ENCODE assay signal across 1 cellular context in the genomic region with DNA sequence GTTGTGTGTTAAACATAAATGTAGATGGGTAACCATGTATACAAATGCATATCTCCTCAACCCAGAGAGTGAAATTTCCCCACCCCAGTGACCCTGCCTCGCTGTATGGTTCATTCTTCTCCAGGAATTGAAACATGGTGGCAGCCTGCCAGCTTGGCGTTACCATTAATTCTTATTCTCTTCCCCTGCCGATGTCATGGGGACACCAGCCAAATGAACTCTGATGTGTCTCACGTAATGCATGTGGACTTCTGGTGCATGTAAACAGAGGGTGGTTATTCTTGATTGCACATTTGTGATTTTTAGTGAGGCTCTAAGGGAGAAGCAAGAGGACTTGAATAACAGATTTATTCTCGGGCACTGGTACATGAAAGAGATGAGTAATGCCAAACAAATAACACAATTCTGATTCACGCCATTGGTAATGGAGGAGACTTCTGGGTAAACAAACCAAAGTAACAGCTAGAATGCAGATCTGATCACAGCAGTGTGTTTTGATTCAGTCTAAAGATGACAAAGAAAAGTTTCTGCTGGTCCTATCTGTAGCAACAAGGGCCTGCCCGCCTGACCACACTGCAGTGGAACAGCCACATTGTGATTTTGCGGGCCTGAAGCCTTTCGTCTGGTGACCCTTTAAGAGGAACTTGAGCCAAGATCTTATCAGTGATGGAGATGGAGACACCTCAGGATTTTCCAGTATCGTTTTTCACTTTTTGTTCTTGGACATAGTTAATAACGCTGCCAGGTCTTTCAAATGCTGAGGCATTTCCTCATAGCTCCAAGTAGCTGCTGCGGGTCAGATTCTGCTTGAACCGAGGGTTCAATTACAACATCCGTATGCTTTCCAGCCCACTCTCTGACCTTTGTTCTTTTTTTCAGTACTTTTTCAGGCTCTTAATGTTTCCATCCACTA.
TF ChIP-seq lines count a peak whose summit lies in the region.

No MANE protein-coding gene starts in this region.

TF ChIP-seq in HepG2, 621 proteins besides CTCF, POLR2A, EP300 and RAD21 (continued from another document and continues in another):
- peak; percentile 23; the same call in 1 of the 2 replicates for TF ChIP-seq ZNF12 (CRISPR knock-in tag; IDR thresholded peaks at IDR 0.05)
- peak; percentile 85; the same call in 1 of the 2 replicates for TF ChIP-seq JUNB (CRISPR knock-in tag; IDR thresholded peaks at IDR 0.05; ENCODE audit: borderline replicate concordance)
- peak; percentile 18; the same call in 1 of the 2 replicates for TF ChIP-seq SP140L (CRISPR knock-in tag; IDR thresholded peaks at IDR 0.05; ENCODE audit: borderline replicate concordance)
- peak; percentile 80 for TF ChIP-seq ELF3 (CRISPR knock-in tag; IDR thresholded peaks at IDR 0.05)
- TF ChIP-seq ESRRA (CRISPR knock-in tag; IDR thresholded peaks at IDR 0.05; ENCODE audit: low read depth), result no peak
- TF ChIP-seq RAD51 (IDR thresholded peaks at IDR 0.05; ENCODE audit: borderline replicate concordance), result no peak
- TF ChIP-seq, protein P1, sequence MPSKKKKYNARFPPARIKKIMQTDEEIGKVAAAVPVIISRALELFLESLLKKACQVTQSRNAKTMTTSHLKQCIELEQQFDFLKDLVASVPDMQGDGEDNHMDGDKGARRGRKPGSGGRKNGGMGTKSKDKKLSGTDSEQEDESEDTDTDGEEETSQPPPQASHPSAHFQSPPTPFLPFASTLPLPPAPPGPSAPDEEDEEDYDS (CRISPR knock-in tag; IDR thresholded peaks at IDR 0.05), result peak; percentile 60
- peak; percentile 1 for TF ChIP-seq ERF (CRISPR knock-in tag; IDR thresholded peaks at IDR 0.05)
- TF ChIP-seq ZMYM4 (CRISPR knock-in tag; IDR thresholded peaks at IDR 0.05), result no peak
- no peak for TF ChIP-seq U2AF1 (optimal IDR thresholded peaks at IDR 0.05; ENCODE audit: low read depth, low read length)
- TF ChIP-seq, protein P2, sequence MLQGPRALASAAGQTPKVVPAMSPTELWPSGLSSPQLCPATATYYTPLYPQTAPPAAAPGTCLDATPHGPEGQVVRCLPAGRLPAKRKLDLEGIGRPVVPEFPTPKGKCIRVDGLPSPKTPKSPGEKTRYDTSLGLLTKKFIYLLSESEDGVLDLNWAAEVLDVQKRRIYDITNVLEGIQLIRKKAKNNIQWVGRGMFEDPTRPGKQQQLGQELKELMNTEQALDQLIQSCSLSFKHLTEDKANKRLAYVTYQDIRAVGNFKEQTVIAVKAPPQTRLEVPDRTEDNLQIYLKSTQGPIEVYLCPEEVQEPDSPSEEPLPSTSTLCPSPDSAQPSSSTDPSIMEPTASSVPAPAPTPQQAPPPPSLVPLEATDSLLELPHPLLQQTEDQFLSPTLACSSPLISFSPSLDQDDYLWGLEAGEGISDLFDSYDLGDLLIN (CRISPR knock-in tag; IDR thresholded peaks at IDR 0.05; ENCODE audit: borderline replicate concordance), result no peak
- TF ChIP-seq, protein P3, sequence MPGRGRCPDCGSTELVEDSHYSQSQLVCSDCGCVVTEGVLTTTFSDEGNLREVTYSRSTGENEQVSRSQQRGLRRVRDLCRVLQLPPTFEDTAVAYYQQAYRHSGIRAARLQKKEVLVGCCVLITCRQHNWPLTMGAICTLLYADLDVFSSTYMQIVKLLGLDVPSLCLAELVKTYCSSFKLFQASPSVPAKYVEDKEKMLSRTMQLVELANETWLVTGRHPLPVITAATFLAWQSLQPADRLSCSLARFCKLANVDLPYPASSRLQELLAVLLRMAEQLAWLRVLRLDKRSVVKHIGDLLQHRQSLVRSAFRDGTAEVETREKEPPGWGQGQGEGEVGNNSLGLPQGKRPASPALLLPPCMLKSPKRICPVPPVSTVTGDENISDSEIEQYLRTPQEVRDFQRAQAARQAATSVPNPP (CRISPR knock-in tag; IDR thresholded peaks at IDR 0.05), result 0 out of 2 replicates have a peak, but pooled peaks have one; percentile 34
- no peak for TF ChIP-seq ZNF652 (CRISPR knock-in tag; IDR thresholded peaks at IDR 0.05; ENCODE audit: borderline replicate concordance, low read depth)
- TF ChIP-seq, protein P4, sequence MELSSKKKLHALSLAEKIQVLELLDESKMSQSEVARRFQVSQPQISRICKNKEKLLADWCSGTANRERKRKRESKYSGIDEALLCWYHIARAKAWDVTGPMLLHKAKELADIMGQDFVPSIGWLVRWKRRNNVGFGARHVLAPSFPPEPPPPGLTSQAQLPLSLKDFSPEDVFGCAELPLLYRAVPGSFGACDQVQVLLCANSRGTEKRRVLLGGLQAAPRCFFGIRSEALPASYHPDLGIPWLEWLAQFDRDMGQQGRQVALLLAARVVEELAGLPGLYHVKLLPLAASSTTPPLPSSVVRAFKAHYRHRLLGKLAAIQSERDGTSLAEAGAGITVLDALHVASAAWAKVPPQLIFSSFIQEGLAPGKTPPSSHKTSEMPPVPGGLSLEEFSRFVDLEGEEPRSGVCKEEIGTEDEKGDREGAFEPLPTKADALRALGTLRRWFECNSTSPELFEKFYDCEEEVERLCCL (CRISPR knock-in tag; IDR thresholded peaks at IDR 0.05; ENCODE audit: borderline replicate concordance), result no peak
- peak; percentile 56 for TF ChIP-seq NCOA2 (CRISPR knock-in tag; IDR thresholded peaks at IDR 0.05)
- peak; percentile 86 for TF ChIP-seq ZNF614 (CRISPR knock-in tag; IDR thresholded peaks at IDR 0.05; ENCODE audit: borderline replicate concordance)
- TF ChIP-seq, protein P5, sequence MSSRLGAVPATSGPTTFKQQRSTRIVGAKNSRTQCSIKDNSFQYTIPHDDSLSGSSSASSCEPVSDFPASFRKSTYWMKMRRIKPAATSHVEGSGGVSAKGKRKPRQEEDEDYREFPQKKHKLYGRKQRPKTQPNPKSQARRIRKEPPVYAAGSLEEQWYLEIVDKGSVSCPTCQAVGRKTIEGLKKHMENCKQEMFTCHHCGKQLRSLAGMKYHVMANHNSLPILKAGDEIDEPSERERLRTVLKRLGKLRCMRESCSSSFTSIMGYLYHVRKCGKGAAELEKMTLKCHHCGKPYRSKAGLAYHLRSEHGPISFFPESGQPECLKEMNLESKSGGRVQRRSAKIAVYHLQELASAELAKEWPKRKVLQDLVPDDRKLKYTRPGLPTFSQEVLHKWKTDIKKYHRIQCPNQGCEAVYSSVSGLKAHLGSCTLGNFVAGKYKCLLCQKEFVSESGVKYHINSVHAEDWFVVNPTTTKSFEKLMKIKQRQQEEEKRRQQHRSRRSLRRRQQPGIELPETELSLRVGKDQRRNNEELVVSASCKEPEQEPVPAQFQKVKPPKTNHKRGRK (CRISPR knock-in tag; IDR thresholded peaks at IDR 0.05), result no peak
- TF ChIP-seq, protein P6, sequence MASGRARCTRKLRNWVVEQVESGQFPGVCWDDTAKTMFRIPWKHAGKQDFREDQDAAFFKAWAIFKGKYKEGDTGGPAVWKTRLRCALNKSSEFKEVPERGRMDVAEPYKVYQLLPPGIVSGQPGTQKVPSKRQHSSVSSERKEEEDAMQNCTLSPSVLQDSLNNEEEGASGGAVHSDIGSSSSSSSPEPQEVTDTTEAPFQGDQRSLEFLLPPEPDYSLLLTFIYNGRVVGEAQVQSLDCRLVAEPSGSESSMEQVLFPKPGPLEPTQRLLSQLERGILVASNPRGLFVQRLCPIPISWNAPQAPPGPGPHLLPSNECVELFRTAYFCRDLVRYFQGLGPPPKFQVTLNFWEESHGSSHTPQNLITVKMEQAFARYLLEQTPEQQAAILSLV (CRISPR knock-in tag; IDR thresholded peaks at IDR 0.05; ENCODE audit: borderline replicate concordance), result 0 out of 2 replicates have a peak, but pooled peaks have one; percentile 23
- TF ChIP-seq GFI1 (CRISPR knock-in tag; IDR thresholded peaks at IDR 0.05; ENCODE audit: borderline replicate concordance), result peak; percentile 99
- TF ChIP-seq, protein P7, sequence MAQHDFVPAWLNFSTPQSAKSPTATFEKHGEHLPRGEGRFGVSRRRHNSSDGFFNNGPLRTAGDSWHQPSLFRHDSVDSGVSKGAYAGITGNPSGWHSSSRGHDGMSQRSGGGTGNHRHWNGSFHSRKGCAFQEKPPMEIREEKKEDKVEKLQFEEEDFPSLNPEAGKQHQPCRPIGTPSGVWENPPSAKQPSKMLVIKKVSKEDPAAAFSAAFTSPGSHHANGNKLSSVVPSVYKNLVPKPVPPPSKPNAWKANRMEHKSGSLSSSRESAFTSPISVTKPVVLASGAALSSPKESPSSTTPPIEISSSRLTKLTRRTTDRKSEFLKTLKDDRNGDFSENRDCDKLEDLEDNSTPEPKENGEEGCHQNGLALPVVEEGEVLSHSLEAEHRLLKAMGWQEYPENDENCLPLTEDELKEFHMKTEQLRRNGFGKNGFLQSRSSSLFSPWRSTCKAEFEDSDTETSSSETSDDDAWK (CRISPR knock-in tag; IDR thresholded peaks at IDR 0.05), result no peak
- TF ChIP-seq TARDBP (CRISPR knock-in tag; IDR thresholded peaks at IDR 0.05), result peak; percentile 62
- TF ChIP-seq, protein P8, sequence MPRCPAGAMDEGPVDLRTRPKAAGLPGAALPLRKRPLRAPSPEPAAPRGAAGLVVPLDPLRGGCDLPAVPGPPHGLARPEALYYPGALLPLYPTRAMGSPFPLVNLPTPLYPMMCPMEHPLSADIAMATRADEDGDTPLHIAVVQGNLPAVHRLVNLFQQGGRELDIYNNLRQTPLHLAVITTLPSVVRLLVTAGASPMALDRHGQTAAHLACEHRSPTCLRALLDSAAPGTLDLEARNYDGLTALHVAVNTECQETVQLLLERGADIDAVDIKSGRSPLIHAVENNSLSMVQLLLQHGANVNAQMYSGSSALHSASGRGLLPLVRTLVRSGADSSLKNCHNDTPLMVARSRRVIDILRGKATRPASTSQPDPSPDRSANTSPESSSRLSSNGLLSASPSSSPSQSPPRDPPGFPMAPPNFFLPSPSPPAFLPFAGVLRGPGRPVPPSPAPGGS (CRISPR knock-in tag; IDR thresholded peaks at IDR 0.05), result 0 out of 2 replicates have a peak, but pooled peaks have one; percentile 54
- TF ChIP-seq XRCC5 (optimal IDR thresholded peaks at IDR 0.05; ENCODE audit: low read length), result peak; percentile 59
- TF ChIP-seq, protein P9, sequence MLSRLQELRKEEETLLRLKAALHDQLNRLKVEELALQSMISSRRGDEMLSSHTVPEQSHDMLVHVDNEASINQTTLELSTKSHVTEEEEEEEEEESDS (CRISPR knock-in tag; IDR thresholded peaks at IDR 0.05; ENCODE audit: borderline replicate concordance), result peak; percentile 44; the same call in 1 of the 2 replicates
- TF ChIP-seq ZNF274 (CRISPR knock-in tag; IDR thresholded peaks at IDR 0.05), result no peak
- TF ChIP-seq ZNF839 (CRISPR knock-in tag; IDR thresholded peaks at IDR 0.05; ENCODE audit: borderline replicate concordance), result no peak
- TF ChIP-seq ZNF619 (CRISPR knock-in tag; IDR thresholded peaks at IDR 0.05), result no peak
- TF ChIP-seq, protein P10, sequence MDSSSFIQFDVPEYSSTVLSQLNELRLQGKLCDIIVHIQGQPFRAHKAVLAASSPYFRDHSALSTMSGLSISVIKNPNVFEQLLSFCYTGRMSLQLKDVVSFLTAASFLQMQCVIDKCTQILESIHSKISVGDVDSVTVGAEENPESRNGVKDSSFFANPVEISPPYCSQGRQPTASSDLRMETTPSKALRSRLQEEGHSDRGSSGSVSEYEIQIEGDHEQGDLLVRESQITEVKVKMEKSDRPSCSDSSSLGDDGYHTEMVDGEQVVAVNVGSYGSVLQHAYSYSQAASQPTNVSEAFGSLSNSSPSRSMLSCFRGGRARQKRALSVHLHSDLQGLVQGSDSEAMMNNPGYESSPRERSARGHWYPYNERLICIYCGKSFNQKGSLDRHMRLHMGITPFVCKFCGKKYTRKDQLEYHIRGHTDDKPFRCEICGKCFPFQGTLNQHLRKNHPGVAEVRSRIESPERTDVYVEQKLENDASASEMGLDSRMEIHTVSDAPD (CRISPR knock-in tag; IDR thresholded peaks at IDR 0.05), result peak; percentile 93
- TF ChIP-seq KDM5A (IDR thresholded peaks at IDR 0.05; ENCODE audit: borderline replicate concordance, low read length), result no peak
- TF ChIP-seq MTA3 (CRISPR knock-in tag; IDR thresholded peaks at IDR 0.05), result no peak
- TF ChIP-seq, protein P11, sequence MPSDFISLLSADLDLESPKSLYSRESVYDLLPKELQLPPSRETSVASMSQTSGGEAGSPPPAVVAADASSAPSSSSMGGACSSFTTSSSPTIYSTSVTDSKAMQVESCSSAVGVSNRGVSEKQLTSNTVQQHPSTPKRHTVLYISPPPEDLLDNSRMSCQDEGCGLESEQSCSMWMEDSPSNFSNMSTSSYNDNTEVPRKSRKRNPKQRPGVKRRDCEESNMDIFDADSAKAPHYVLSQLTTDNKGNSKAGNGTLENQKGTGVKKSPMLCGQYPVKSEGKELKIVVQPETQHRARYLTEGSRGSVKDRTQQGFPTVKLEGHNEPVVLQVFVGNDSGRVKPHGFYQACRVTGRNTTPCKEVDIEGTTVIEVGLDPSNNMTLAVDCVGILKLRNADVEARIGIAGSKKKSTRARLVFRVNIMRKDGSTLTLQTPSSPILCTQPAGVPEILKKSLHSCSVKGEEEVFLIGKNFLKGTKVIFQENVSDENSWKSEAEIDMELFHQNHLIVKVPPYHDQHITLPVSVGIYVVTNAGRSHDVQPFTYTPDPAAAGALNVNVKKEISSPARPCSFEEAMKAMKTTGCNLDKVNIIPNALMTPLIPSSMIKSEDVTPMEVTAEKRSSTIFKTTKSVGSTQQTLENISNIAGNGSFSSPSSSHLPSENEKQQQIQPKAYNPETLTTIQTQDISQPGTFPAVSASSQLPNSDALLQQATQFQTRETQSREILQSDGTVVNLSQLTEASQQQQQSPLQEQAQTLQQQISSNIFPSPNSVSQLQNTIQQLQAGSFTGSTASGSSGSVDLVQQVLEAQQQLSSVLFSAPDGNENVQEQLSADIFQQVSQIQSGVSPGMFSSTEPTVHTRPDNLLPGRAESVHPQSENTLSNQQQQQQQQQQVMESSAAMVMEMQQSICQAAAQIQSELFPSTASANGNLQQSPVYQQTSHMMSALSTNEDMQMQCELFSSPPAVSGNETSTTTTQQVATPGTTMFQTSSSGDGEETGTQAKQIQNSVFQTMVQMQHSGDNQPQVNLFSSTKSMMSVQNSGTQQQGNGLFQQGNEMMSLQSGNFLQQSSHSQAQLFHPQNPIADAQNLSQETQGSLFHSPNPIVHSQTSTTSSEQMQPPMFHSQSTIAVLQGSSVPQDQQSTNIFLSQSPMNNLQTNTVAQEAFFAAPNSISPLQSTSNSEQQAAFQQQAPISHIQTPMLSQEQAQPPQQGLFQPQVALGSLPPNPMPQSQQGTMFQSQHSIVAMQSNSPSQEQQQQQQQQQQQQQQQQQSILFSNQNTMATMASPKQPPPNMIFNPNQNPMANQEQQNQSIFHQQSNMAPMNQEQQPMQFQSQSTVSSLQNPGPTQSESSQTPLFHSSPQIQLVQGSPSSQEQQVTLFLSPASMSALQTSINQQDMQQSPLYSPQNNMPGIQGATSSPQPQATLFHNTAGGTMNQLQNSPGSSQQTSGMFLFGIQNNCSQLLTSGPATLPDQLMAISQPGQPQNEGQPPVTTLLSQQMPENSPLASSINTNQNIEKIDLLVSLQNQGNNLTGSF (CRISPR knock-in tag; IDR thresholded peaks at IDR 0.05), result no peak
- peak; percentile 57; the same call in 2 of the 3 replicates for TF ChIP-seq MXI1 (IDR thresholded peaks at IDR 0.05; ENCODE audit: borderline replicate concordance, low read depth, low read length)
- TF ChIP-seq, protein P12, sequence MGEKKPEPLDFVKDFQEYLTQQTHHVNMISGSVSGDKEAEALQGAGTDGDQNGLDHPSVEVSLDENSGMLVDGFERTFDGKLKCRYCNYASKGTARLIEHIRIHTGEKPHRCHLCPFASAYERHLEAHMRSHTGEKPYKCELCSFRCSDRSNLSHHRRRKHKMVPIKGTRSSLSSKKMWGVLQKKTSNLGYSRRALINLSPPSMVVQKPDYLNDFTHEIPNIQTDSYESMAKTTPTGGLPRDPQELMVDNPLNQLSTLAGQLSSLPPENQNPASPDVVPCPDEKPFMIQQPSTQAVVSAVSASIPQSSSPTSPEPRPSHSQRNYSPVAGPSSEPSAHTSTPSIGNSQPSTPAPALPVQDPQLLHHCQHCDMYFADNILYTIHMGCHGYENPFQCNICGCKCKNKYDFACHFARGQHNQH (CRISPR knock-in tag; IDR thresholded peaks at IDR 0.05), result peak; percentile 58
- TF ChIP-seq IRX3 (CRISPR knock-in tag; IDR thresholded peaks at IDR 0.05; ENCODE audit: borderline replicate concordance, low read depth), result no peak
- no peak for TF ChIP-seq ZNF224 (CRISPR knock-in tag; IDR thresholded peaks at IDR 0.05)
- TF ChIP-seq NFIB (CRISPR knock-in tag; IDR thresholded peaks at IDR 0.05; ENCODE audit: borderline replicate concordance), result no peak
- peak; percentile 67; the same call in 1 of the 2 replicates for TF ChIP-seq SIX1 (CRISPR knock-in tag; IDR thresholded peaks at IDR 0.05; ENCODE audit: borderline replicate concordance)
- TF ChIP-seq GABPB1 (CRISPR knock-in tag; IDR thresholded peaks at IDR 0.05), result no peak; the same call in 1 of the 2 replicates
